In genomic region chr2:98727369-98727749, GRCh38 we compare ENCODE assay signal across 10 cellular contexts. TPM values are rescaled to one million over a fixed set of nuclear protein-coding genes. Genes with fewer than 3 reads are reported as not detected.
DNase-seq lines count a peak whose midpoint lies in the region; ATAC-seq and TF ChIP-seq lines count a peak whose summit lies in the region.
"Had no signal": no experiment of that assay in that cellular context is flagged by ENCODE, and none has a peak within 500 bp of the region (broad histone marks: within the 10 kb centered on the region; RNA-seq: fewer than 3 reads in every experiment).

No MANE protein-coding gene starts in this region.

- H3K9me2 ChIP-seq in Loucy (replicated peaks; ENCODE audit: low read depth, low read length) = no peaks in the 10 kb centered on the region

- H2AFZ ChIP-seq in Loucy (ENCODE audit: low read length) = no peak overlapping the region

- H3K27me3 ChIP-seq in Loucy (ENCODE audit: insufficient read depth, low read length, poor library complexity, severe bottlenecking) (no peaks in the 10 kb centered on the region), dorsolateral prefrontal cortex (no peaks in the 10 kb centered on the region)

- H3K79me2 ChIP-seq in Loucy (ENCODE audit: insufficient read depth, low read length) = peaks cover 73% of the 10 kb centered on the region

- DNase-seq in NCI-H2107 treated with DMSO at 0.1 percent for 48 hours (lab: John Stamatoyannopoulos, UW; ENCODE audit: unreplicated experiment) = peak; percentile 14
- DNase-seq in NCI-H2107 (lab: John Stamatoyannopoulos, UW) = no peak
- DNase-seq in dorsolateral prefrontal cortex = peak in 1 of 10 donors; percentile 75
- DNase-seq in pulmonary artery endothelial cell (ENCODE audit: low read depth, low spot score) = peak; percentile 67
- no peak for DNase-seq in NCI-H748 treated with DMSO at 0.1 percent for 48 hours (lab: John Stamatoyannopoulos, UW)
- no peak for DNase-seq in CD1c-positive myeloid dendritic cell (ENCODE audit: extremely low spot score)
- DNase-seq: HCEC 1CT, MV-4-11 had no signal

- no peaks in the 10 kb centered on the region for H3K9me3 ChIP-seq in Loucy (ENCODE audit: insufficient read depth, low read depth, low read length)

- H3K4me1 ChIP-seq in Loucy (ENCODE audit: insufficient read depth, low read length, poor library complexity, severe bottlenecking) = peaks cover 64% of the 10 kb centered on the region

- no peaks in the 10 kb centered on the region; the same call in 1 of the 2 replicates for H3F3A ChIP-seq in Loucy (ENCODE audit: low read depth)

- H3K9ac ChIP-seq in Loucy (ENCODE audit: low read depth, low read length, poor library complexity, severe bottlenecking) = peak overlapping the region; percentile 41

- H3K27ac ChIP-seq in dorsolateral prefrontal cortex = peak overlapping the region in 52 of 59 donors; percentile 5 to 95 (median 63)

- no peaks in the 10 kb centered on the region for H3K36me3 ChIP-seq in Loucy (ENCODE audit: insufficient read depth, low read length)

- H3K4me3 ChIP-seq in Loucy (ENCODE audit: low read length, poor library complexity, severe bottlenecking) = peak overlapping the region; percentile 76
- H3K4me3 ChIP-seq in dorsolateral prefrontal cortex = peak overlapping the region in 43 of 59 donors; percentile 0 to 94 (median 46)

- ATAC-seq in HG03108 (IDR thresholded peaks at IDR 0.05; ENCODE audit: unreplicated experiment) = no peak

- peaks cover 13% of the 10 kb centered on the region for H4K20me1 ChIP-seq in Loucy (ENCODE audit: insufficient read depth, low read length, poor library complexity, severe bottlenecking)

- no peak for TF ChIP-seq CTCF in Loucy (conservative IDR thresholded peaks at IDR 0.05; ENCODE audit: low read length)
- no peak for TF ChIP-seq CTCF in dorsolateral prefrontal cortex (IDR thresholded peaks at IDR 0.05 in 54 of 56, conservative IDR thresholded peaks at IDR 0.05 in 2 of 56; ENCODE audit: low read depth in 1 of 56, partially characterized antibody in 56 of 56)

- peak overlapping the region; percentile 85 for H3K4me2 ChIP-seq in Loucy (ENCODE audit: low read depth, low read length, poor library complexity, severe bottlenecking)

- intact Hi-C loops in dorsolateral prefrontal cortex (cut with DNase I) = no loop called here

RNA-seq across cellular contexts. Expression of gene MGAT4A, which starts 3.6 kb away (rescaled TPM):
- total RNA-seq in dorsolateral prefrontal cortex (10 to 100 TPM; 42.8 to 86.5 (median 65.9) TPM), pulmonary artery endothelial cell (65.4 and 68.8 TPM in 2 replicates)

Comparison
In these comparisons a context has a peak if more than half of its experiments do, and no peak if none do; other contexts are left out.
1. DNase-seq: peak in NCI-H2107 treated with DMSO at 0.1 percent for 48 hours (single experiment) and pulmonary artery endothelial cell (single experiment); none in NCI-H2107 (single experiment), NCI-H748 treated with DMSO at 0.1 percent for 48 hours (single experiment) and CD1c-positive myeloid dendritic cell (single experiment).